Comparison of ENCODE assay signal across 8 cellular contexts in the genomic region with DNA sequence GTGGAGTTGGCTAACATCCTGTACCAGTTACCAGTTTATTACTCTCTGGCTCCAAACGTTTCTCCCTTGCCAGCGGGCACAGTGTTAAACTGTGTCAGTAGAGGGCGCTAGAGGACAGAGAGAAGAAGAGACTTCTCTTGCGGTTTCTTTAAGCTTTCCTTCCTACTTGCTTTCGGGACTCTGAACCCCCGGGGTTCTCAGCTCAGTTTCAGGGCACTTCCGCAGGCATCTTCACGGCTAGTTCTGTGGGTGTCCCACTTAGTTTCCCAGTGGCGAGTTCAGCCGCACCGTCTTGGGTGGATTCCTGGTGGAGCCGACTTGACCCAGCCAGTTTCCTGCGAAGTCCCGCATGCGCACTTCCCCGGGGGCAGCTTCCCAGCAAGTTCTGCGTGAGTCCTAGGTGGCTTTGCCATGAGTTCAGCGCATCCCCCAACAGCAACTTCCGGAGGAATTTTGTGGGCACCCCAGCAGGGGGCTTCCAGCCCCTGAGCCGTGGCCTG. TPM values are rescaled to one million over a fixed set of nuclear protein-coding genes. Genes with fewer than 3 reads are reported as not detected.
DNase-seq lines count a peak whose midpoint lies in the region; ATAC-seq, FAIRE-seq and TF ChIP-seq lines count a peak whose summit lies in the region.

No MANE protein-coding gene starts in this region.

- peak overlapping the region; percentile 96 for H2AFZ ChIP-seq in K562 (ENCODE audit: low read depth, low read length)

- H3K9me1 ChIP-seq in K562 (ENCODE audit: control insufficient read depth, insufficient read depth, low read length) = no peaks in the 10 kb centered on the region

- peak overlapping the region; percentile 60 to 87 for H3K9ac ChIP-seq in K562 (ENCODE audit: insufficient read depth in 1 of 2, low read depth in 2 of 2, low read length in 2 of 2)

- TF ChIP-seq CTCF in K562 (IDR thresholded peaks at IDR 0.05 in 2 of 3, conservative IDR thresholded peaks at IDR 0.05 in 1 of 3; ENCODE audit: insufficient read depth in 2 of 3, low read depth in 1 of 3, low read length in 3 of 3) = peak; percentile 93 to 97 (median 96)

- DNase-seq in DMS 273 (lab: John Stamatoyannopoulos, UW; ENCODE audit: unreplicated experiment) = peak; percentile 96
- DNase-seq in HEK293T (ENCODE audit: extremely low spot score) = peak; percentile 81
- DNase-seq in NCI-H2107 (lab: John Stamatoyannopoulos, UW) = peak; percentile 88
- peak; percentile 74 to 91 (median 76) for DNase-seq in K562 (ENCODE audit: extremely low read depth in 1 of 4, low spot score in 3 of 4)
- DNase-seq in iPS DF 19.7 (ENCODE audit: low read depth, low spot score) = peak; percentile 61
- peak; percentile 90 for DNase-seq in sciatic nerve (ENCODE audit: low spot score)

- H3K4me3 ChIP-seq in K562 = peak overlapping the region; percentile 43

- TF ChIP-seq EP300 in K562 (IDR thresholded peaks at IDR 0.05; ENCODE audit: low read length) = no peak

- FAIRE-seq in TTC549 (lab: Jason Lieb, UNC) (peak; percentile 89), K562 (lab: Jason Lieb, UNC) (peak; percentile 83)

- no peak overlapping the region for H3K27ac ChIP-seq in K562 (ENCODE audit: extremely low read depth, low read depth, low read length)

- H3K36me3 ChIP-seq in K562 (ENCODE audit: control insufficient read depth, insufficient read depth, low read length) = no peaks in the 10 kb centered on the region

- H3K27me3 ChIP-seq in K562 (ENCODE audit: control insufficient read depth in 2 of 2, insufficient read depth in 2 of 2, low read length in 2 of 2) = peaks cover 13 to 18% of the 10 kb centered on the region in 2 experiments

- peak; percentile 79 for ATAC-seq in K562
- peak; percentile 76 for ATAC-seq in sciatic nerve
- ATAC-seq in HG02571 (IDR thresholded peaks at IDR 0.05; ENCODE audit: unreplicated experiment) = no peak

- POLR2A ChIA-PET in HEK293T (lab: Yijun Ruan, JAX) (interaction anchor here (0.7 to 1.5 kb wide), 9 partner anchors 31 to 260 kb away, joined by 3 to 4 read pairs (median 3); a partner anchor contains a TSS), K562 (lab: Yijun Ruan, JAX) (interaction anchor here (0.6 to 1.0 kb wide), 11 partner anchors 39 to 423 kb away, joined by 3 read pairs; no protein-coding TSS in a partner anchor)

- TF ChIP-seq POLR2A in K562 (conservative IDR thresholded peaks at IDR 0.05) = no peak

- WGBS in K562 (ENCODE audit: insufficient coverage, low coverage, missing lambda C conversion rate) = 16% methylated on average over 20 of the region's 20 CpGs

- TF ChIP-seq RAD21 in K562 (CRISPR knock-in tag; conservative IDR thresholded peaks at IDR 0.05 in 1 of 2, IDR thresholded peaks at IDR 0.05 in 1 of 2) = peak; percentile 88 to 92

- H3K9me3 ChIP-seq in K562 (replicated peaks; ENCODE audit: control insufficient read depth, insufficient read depth, low read depth, low read length) = no peaks in the 10 kb centered on the region

- H3K79me2 ChIP-seq in K562 (ENCODE audit: control insufficient read depth, insufficient read depth, low read length) = no peaks in the 10 kb centered on the region

- in situ Hi-C loops in K562 (cut with MboI) = no loop called here

- H4K20me1 ChIP-seq in K562 (replicated peaks; ENCODE audit: control insufficient read depth, insufficient read depth, low read length) = no peaks in the 10 kb centered on the region; the same call in 1 of the 2 replicates

- H3K4me1 ChIP-seq in K562 (replicated peaks in 1 of 2; ENCODE audit: control insufficient read depth in 2 of 2, insufficient read depth in 2 of 2, low read length in 2 of 2) = peaks cover 5 to 8% of the 10 kb centered on the region in 2 experiments; a peak in 4 of 5 replicates

- BruUV-seq in K562 (replicated peaks; lab: Mats Ljungman, UMichigan) = no TSS peak

- CTCF ChIA-PET in HEK293T (lab: Yijun Ruan, JAX) = interaction anchor here (0.6 to 4.5 kb wide), 55 partner anchors 9 to 1118 kb away, joined by 3 to 58 read pairs (median 4); a partner anchor contains a TSS
- CTCF ChIA-PET in K562 (lab: Yijun Ruan, JAX; ENCODE audit: low intra/inter-chr PET ratio) = interaction anchor here (0.6 to 9.9 kb wide), 9 partner anchors 70 to 245 kb away, joined by 3 to 226 read pairs (median 4); no protein-coding TSS in a partner anchor

- peak overlapping the region; percentile 77 for H3K4me2 ChIP-seq in K562 (ENCODE audit: insufficient read depth, low read length)

- intact Hi-C loops in K562 (cut with micrococcal nuclease) (loop anchor here (1.0 to 5.0 kb wide), 3 partner anchors 71 to 175 kb away; no protein-coding TSS in a partner anchor), sciatic nerve (cut with DNase I) (no loop called here)

TF ChIP-seq in HEK293T, 16 proteins besides CTCF, POLR2A, EP300 and RAD21:
- TF ChIP-seq FOXM1 (IDR thresholded peaks at IDR 0.05; ENCODE audit: borderline replicate concordance) (no peak), NFRKB (IDR thresholded peaks at IDR 0.05) (no peak), L3MBTL2 (conservative IDR thresholded peaks at IDR 0.05) (peak; percentile 41; the same call in 1 of the 2 replicates), BHLHE40 (IDR thresholded peaks at IDR 0.05; ENCODE audit: borderline replicate concordance) (no peak), FOXK2 (IDR thresholded peaks at IDR 0.05) (no peak), ZNF384 (IDR thresholded peaks at IDR 0.05) (no peak)
TF ChIP-seq in HEK293T: peak in this region for 1.

TF ChIP-seq in K562, 482 proteins besides CTCF, POLR2A, EP300 and RAD21 (continues in another document):
- 0 out of 2 replicates have a peak, but pooled peaks have one; percentile 46 for TF ChIP-seq NR1H2 (CRISPR knock-in tag; IDR thresholded peaks at IDR 0.05)
- TF ChIP-seq MAZ (CRISPR knock-in tag; conservative IDR thresholded peaks at IDR 0.05 in 1 of 2, IDR thresholded peaks at IDR 0.05 in 1 of 2) = 0 out of 4 replicates have a peak, but pooled peaks of 1 of the 2 experiments have one; percentile 21
- no peak for TF ChIP-seq RBM22 (IDR thresholded peaks at IDR 0.05; ENCODE audit: low read depth, low read length, poor library complexity, severe bottlenecking)
- peak; percentile 44; the same call in 1 of the 2 replicates for TF ChIP-seq KLF16 (IDR thresholded peaks at IDR 0.05)
- no peak for TF ChIP-seq PHB (CRISPR knock-in tag; IDR thresholded peaks at IDR 0.05)
- no peak for TF ChIP-seq SRSF1 (IDR thresholded peaks at IDR 0.05; ENCODE audit: low read depth, low read length)
- no peak for TF ChIP-seq ETS2 (tag; IDR thresholded peaks at IDR 0.05; ENCODE audit: borderline replicate concordance, poor library complexity, severe bottlenecking)
- 0 out of 2 replicates have a peak, but pooled peaks have one; percentile 15 for TF ChIP-seq ZNF263 (CRISPR knock-in tag; IDR thresholded peaks at IDR 0.05; ENCODE audit: borderline replicate concordance)
- no peak for TF ChIP-seq SMAD1 (IDR thresholded peaks at IDR 0.05; ENCODE audit: low read depth, low read length, partially characterized antibody)
- 0 out of 2 replicates have a peak, but pooled peaks have one; percentile 27 for TF ChIP-seq ZNF583 (CRISPR knock-in tag; IDR thresholded peaks at IDR 0.05)
- TF ChIP-seq NONO (IDR thresholded peaks at IDR 0.05; ENCODE audit: low read depth in 2 of 2, low read length in 1 of 2) = no peak

RNA-seq across cellular contexts. Expression of a gene that starts 37.9 kb away (rescaled TPM):
- 20.8 and 48.4 TPM in 2 replicates for total RNA-seq in K562 (2011; cell fraction: chromatin; rRNA removed; ENCODE audit: low replicate concordance)
- 32.6 and 48.7 TPM in 2 replicates for total RNA-seq in K562 (2011; cell fraction: nucleolus; rRNA removed)
- 41.1 and 65.7 TPM in 2 replicates for total RNA-seq in K562 (2011; cell fraction: nucleoplasm; rRNA removed)
- total RNA-seq in K562 (2014; rRNA removed) = 8.7 and 11.3 TPM in 2 replicates
- 5.8 and 7.2 TPM in 2 replicates for total RNA-seq in K562 (2014; rRNA removed; fragmentation: Illumina TruSeq; extraction: Trizol)
- total RNA-seq in K562 (2015; rRNA removed; fragmentation: Illumina TruSeq; extraction: Trizol) = 2.6 and 2.9 TPM in 2 replicates
- 9.6 and 11.5 TPM in 2 replicates for total RNA-seq in K562 (2021)
- polyA plus RNA-seq in K562 (2011; rRNA removed) = 29.7 and 41.9 TPM in 2 replicates
- polyA plus RNA-seq in K562 (2011; cell fraction: cytosol; rRNA removed) = 33.8 and 79.9 TPM in 2 replicates
- polyA plus RNA-seq in K562 (2011; cell fraction: nucleus; rRNA removed) = 25.8 and 51.6 TPM in 2 replicates
- polyA plus RNA-seq in K562 (2012) = 6.2 and 11.0 TPM in 2 replicates
- polyA plus RNA-seq in K562 (2014; fragmentation: Illumina TruSeq; extraction: Trizol) = 9.4 and 12.2 TPM in 2 replicates
- 1 to 10 TPM; 2.3 to 3.8 TPM for polyA plus RNA-seq in K562 (2014; fragmentation: Nextera tagmentation; extraction: Ambion mirVana)
- 10.1 and 12.7 TPM in 2 replicates for polyA plus RNA-seq in K562 (2014; rRNA removed)
- polyA minus RNA-seq in K562 (2011; rRNA and poly(A)+ RNA removed) = 18.7 and 24.3 TPM in 2 replicates
- 12.4 and 25.9 TPM in 2 replicates for polyA minus RNA-seq in K562 (2011; cell fraction: cytosol; rRNA and poly(A)+ RNA removed)
- polyA minus RNA-seq in K562 (2011; cell fraction: nucleus; rRNA and poly(A)+ RNA removed) = 23.1 and 23.3 TPM in 2 replicates
- 83.5 TPM for total RNA-seq in sciatic nerve

RNA-seq across cellular contexts. Expression of a gene that starts 37.9 kb away (rescaled TPM):
- total RNA-seq in K562 (2011; cell fraction: chromatin; rRNA removed; ENCODE audit: low replicate concordance) = 0.12 TPM in 1 of 2 replicates, not detected in the other
- total RNA-seq in K562 (2011; cell fraction: nucleolus; rRNA removed) = not detected in 2 replicates
- total RNA-seq in K562 (2011; cell fraction: nucleoplasm; rRNA removed) = 0.08 TPM in 1 of 2 replicates, not detected in the other
- not detected in 2 replicates for total RNA-seq in K562 (2014; rRNA removed)
- total RNA-seq in K562 (2014; rRNA removed; fragmentation: Illumina TruSeq; extraction: Trizol) = not detected in 2 replicates
- total RNA-seq in K562 (2015; rRNA removed; fragmentation: Illumina TruSeq; extraction: Trizol) = not detected in 2 replicates
- not detected in 2 replicates for total RNA-seq in K562 (2021)
- polyA plus RNA-seq in K562 (2011; rRNA removed) = not detected in 2 replicates
- not detected in 2 replicates for polyA plus RNA-seq in K562 (2011; cell fraction: cytosol; rRNA removed)
- polyA plus RNA-seq in K562 (2011; cell fraction: nucleus; rRNA removed) = 0.03 and 0.18 TPM in 2 replicates
- polyA plus RNA-seq in K562 (2012) = not detected in 2 replicates
- polyA plus RNA-seq in K562 (2014; fragmentation: Illumina TruSeq; extraction: Trizol) = not detected in 2 replicates
- polyA plus RNA-seq in K562 (2014; fragmentation: Nextera tagmentation; extraction: Ambion mirVana) = not detected
- polyA plus RNA-seq in K562 (2014; rRNA removed) = not detected in 2 replicates
- 0.04 TPM in 1 of 2 replicates, not detected in the other for polyA minus RNA-seq in K562 (2011; rRNA and poly(A)+ RNA removed)
- not detected in 2 replicates for polyA minus RNA-seq in K562 (2011; cell fraction: cytosol; rRNA and poly(A)+ RNA removed)
- polyA minus RNA-seq in K562 (2011; cell fraction: nucleus; rRNA and poly(A)+ RNA removed) = 0.11 TPM in 1 of 2 replicates, not detected in the other
- total RNA-seq in sciatic nerve = 0.22 TPM
